ENCODE assay signal across 1 cellular context in the genomic region with DNA sequence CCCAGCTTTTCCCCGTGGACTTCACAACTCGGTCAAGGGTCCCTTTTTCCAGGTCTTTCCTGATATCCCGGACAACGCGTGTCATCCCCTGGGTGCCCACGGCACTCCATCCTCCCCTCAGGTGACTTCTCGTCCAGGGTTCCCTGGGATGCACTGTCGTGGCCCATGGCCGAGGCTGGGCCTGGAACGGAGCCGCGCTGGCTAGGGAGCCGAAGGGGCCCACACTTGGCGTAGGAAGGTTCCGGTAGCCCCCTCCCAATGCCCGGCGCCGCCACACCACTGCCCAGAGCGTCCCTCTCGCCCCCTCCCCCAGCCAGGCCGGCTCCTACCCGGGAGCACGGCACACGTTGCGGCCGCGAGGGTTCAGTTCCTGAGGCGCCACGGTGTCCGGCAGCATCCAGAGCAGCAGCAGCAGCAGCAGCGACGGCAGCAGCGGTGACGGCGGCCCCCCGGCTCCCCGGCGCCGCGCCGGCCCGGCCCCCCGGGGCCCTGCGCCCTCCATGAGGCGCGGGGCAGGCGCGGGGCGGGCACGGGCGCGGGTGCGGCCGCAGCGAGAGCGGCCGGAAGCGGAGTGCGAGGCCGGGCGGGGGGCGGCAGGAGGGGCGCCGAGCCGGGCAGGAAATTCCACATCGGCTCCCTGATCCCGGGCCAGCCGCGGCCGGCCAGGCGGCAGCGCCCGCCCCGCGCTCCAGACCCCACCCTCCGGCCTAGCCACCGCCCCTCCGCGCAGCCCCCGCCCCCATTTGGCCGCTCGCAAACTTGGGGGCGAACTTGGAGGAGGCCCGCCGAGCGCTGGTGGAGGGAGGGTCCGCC.
A peak's percentile ranks its signal among the peaks of the same experiment; 100 is the strongest.
TF ChIP-seq lines count a peak whose summit lies in the region.

Gene SCARF2, minus strand, starts transcription at position 573 of the 813 bp plus-strand sequence. Its CDS starts 71 bp downstream, at position 502.

TF ChIP-seq in K562, 482 proteins besides CTCF, POLR2A, EP300 and RAD21 (continued from another document):
- TF ChIP-seq ARID4B (CRISPR knock-in tag; IDR thresholded peaks at IDR 0.05), result peak; percentile 25; the same call in 1 of the 2 replicates
- TF ChIP-seq, protein P1, sequence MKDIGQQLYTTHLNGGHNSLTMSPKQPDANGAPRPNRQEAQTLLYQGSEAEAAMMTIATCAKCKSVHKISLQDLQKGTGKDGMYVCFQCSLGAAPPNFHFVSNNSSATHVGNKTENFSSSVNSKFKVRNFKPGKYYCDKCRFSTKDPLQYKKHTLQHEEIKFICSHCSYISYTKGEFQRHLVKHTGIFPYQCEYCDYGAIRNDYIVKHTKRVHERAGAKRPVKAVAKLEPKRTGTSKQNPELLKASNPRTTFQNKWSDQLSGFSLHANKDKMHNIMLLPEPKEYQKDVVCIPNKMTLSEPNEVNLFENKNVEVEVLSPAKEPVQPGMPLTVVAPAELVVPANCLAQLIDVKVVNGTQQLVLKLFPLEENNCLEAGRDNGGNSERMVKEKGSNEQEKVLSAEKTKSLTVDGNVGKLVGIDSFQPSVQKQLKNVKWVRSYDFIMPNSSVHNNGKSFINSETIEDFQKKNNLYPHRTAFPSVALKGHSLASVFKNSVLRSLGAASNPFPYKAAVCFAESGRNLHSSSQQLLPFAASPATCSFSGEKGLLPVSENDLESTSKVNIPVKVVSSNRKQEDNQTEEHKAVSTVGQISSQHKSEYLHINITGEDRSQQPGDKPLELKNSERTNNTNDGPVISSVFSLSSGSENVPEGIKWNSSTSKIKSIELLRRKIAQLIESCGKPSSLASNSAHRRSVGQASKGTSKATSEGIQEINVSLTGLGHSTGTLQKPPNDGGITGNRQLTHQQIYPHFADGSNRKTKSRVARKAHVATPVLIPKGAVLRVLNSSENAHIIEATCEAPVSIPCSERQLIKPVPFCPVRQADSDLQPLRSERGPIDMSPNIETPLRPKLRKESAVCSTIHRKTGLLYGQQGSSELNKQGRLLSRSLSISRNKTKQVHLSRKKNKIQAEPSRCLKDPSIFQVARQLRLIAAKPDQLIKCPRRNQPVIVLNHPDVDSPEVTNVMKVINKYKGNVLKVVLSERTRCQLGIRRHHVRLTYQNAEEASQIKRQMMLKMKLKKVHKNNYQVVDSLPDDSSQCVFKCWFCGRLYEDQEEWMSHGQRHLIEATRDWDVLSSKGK (CRISPR knock-in tag; IDR thresholded peaks at IDR 0.05), result no peak
- TF ChIP-seq PRPF4 (IDR thresholded peaks at IDR 0.05; ENCODE audit: insufficient read depth, low read depth, low read length, poor library complexity, severe bottlenecking), result no peak
- TF ChIP-seq FOXA3 (CRISPR knock-in tag; conservative IDR thresholded peaks at IDR 0.05 in 1 of 2, IDR thresholded peaks at IDR 0.05 in 1 of 2), result no peak
- TF ChIP-seq ELF4 (CRISPR knock-in tag; IDR thresholded peaks at IDR 0.05), result no peak
- TF ChIP-seq DPF2 (IDR thresholded peaks at IDR 0.05), result no peak
- no peak for TF ChIP-seq ZNF384 (IDR thresholded peaks at IDR 0.05; ENCODE audit: low read depth, low read length)
- TF ChIP-seq HDAC8 (tag; IDR thresholded peaks at IDR 0.05), result no peak
